In genomic region chr1:74571493-74571800, GRCh38 we compare ENCODE assay signal across 20 cellular contexts. TPM values are rescaled to one million over a fixed set of nuclear protein-coding genes. Genes with fewer than 3 reads are reported as not detected.
"Had no signal": no experiment of that assay in that cellular context is flagged by ENCODE, and none has a peak within 500 bp of the region (broad histone marks: within the 10 kb centered on the region; RNA-seq: fewer than 3 reads in every experiment).

No MANE protein-coding gene starts in this region.

- DNase-seq: activated B cell treated with CpG ODN at 0.5 μM for 24 hours; activated CD4-positive, alpha-beta T cell treated with anti-CD3 and anti-CD28 coated beads for 1 hour; activated CD4-positive, alpha-beta T cell treated with anti-CD3 and anti-CD28 coated beads, Interleukin-2, amount 10 ng/mL, durations not matched to agents 24 days and 14 days; activated CD4-positive, alpha-beta T cell treated with anti-CD3 and anti-CD28 coated beads, Interleukin-2, amount 50 U/mL, for 48 hours; activated CD8-positive, alpha-beta memory T cell treated with anti-CD3 and anti-CD28 coated beads, Interleukin-2, amount 10 ng/mL, durations not matched to agents 7 days and 5 days; activated effector memory CD4-positive, alpha-beta T cell treated with anti-CD3 and anti-CD28 coated beads, Interleukin-2, amount 50 U/mL, for 16 hours; activated naive CD4-positive, alpha-beta T cell treated with Interleukin-2 at 50 U/mL for 16 hours; activated T-cell treated with anti-CD3 and anti-CD28 coated beads, Interleukin-2, amount 50 U/mL, for 4 hours; brain microvascular endothelial cell; MG63; MV-4-11; NCI-H1092 treated with DMSO at 0.1 percent for 48 hours; NCI-H1417 treated with DMSO at 0.1 percent for 48 hours; NCI-H2029; NCI-H446; PC-9; T-helper 17 cell; T-helper 9 cell had no signal

- H3K4me3 ChIP-seq: cardiac muscle cell, MG63, PC-9 had no signal

- H3K36me3 ChIP-seq: brain microvascular endothelial cell, cardiac muscle cell, MG63 had no signal

- H3K27ac ChIP-seq: brain microvascular endothelial cell, cardiac muscle cell, PC-9 had no signal

- H3K4me2 ChIP-seq: PC-9 had no signal

- H3K9me3 ChIP-seq: MG63 had no signal

- ATAC-seq: activated CD8-positive, alpha-beta memory T cell treated with anti-CD3 and anti-CD28 coated beads, Interleukin-2, amount 10 ng/mL, durations not matched to agents 7 days and 5 days; activated T-cell treated with anti-CD3 and anti-CD28 coated beads, Interleukin-2, amount 50 U/mL, for 4 hours; T-helper 17 cell had no signal

- H3K27me3 ChIP-seq: brain microvascular endothelial cell, cardiac muscle cell, MG63 had no signal

RNA-seq across cellular contexts. Expression of gene LRRC53, which starts 59.0 kb away (rescaled TPM):
- total RNA-seq: activated B cell treated with CpG ODN at 0.5 μM for 24 hours; activated CD4-positive, alpha-beta T cell treated with anti-CD3 and anti-CD28 coated beads, Interleukin-2, amount 10 ng/mL, durations not matched to agents 24 days and 14 days; activated CD8-positive, alpha-beta memory T cell treated with anti-CD3 and anti-CD28 coated beads, Interleukin-2, amount 10 ng/mL, durations not matched to agents 7 days and 5 days; activated T-cell treated with anti-CD3 and anti-CD28 coated beads, Interleukin-2, amount 50 U/mL, for 4 hours; PC-9; SK-MEL-5; T-helper 17 cell had no signal
